Comparison of ENCODE assay signal across 22 cellular contexts in the genomic region with DNA sequence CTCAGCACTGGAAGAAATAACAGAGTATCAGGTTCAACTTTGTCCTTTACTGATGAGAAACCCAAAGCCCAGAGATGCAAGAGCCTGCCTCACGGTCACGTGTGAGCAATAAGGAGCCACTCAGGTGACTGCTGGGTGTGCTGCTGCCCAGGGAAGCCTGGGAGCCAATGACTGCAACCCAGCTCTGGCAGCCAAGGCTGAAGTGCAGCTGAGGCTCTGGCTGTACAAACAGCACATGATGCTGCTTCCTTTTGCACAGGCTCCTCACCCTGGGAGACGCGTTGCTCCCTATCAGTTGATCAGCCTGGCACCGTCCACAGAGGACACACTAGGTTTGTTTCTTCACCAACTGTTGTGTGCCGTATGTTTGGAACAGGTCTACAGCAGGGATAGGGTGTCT.
DNase-seq lines count a peak whose midpoint lies in the region; FAIRE-seq and TF ChIP-seq lines count a peak whose summit lies in the region.
"Had no signal": no experiment of that assay in that cellular context is flagged by ENCODE, and none has a peak within 500 bp of the region (broad histone marks: within the 10 kb centered on the region; RNA-seq: fewer than 3 reads in every experiment).

No MANE protein-coding gene starts in this region.

- no peak for TF ChIP-seq POLR2A in esophagus muscularis mucosa (IDR thresholded peaks at IDR 0.05; ENCODE audit: low read depth)

- DNase-seq in LNCaP clone FGC (ENCODE audit: low read depth) (peak; percentile 79), NCI-H2196 (lab: John Stamatoyannopoulos, UW; ENCODE audit: unreplicated experiment) (peak; percentile 86), esophagus muscularis mucosa (ENCODE audit: extremely low spot score) (peak; percentile 57), small intestine (peak; percentile 14), NCI-H2081 treated with DMSO at 0.1 percent for 48 hours (lab: John Stamatoyannopoulos, UW) (no peak), SW480 (ENCODE audit: low spot score) (no peak)
- no peak for DNase-seq in activated naive CD4-positive, alpha-beta T cell (lab: John Stamatoyannopoulos, UW)
- DNase-seq: activated CD4-positive, alpha-beta T cell treated with anti-CD3 and anti-CD28 coated beads, Interleukin-2, amount 10 ng/mL, durations not matched to agents 24 days and 14 days; activated CD8-positive, alpha-beta memory T cell treated with anti-CD3 and anti-CD28 coated beads, Interleukin-2, amount 50 U/mL, for 48 hours; activated naive CD4-positive, alpha-beta T cell treated with Interleukin-2 at 50 U/mL for 16 hours; Caco-2; endodermal cell; heart right ventricle; Karpas-422; lower lobe of right lung; NCI-H1105 treated with DMSO at 0.1 percent for 48 hours; right lobe of liver; SW 1271; tibial artery had no signal

- FAIRE-seq in small intestine (lab: Jason Lieb, UNC): no peak
- FAIRE-seq: HTR-8/SVneo, islet of Langerhans had no signal

- H3K27me3 ChIP-seq in esophagus muscularis mucosa (no peaks in the 10 kb centered on the region), small intestine (ENCODE audit: control insufficient read depth in 2 of 2, insufficient read depth in 2 of 2, low read length in 2 of 2) (peaks cover 0 to 2% of the 10 kb centered on the region in 2 donors)
- H3K27me3 ChIP-seq: ascending aorta, heart right ventricle, right lobe of liver, tibial artery had no signal

- H3K36me3 ChIP-seq in esophagus muscularis mucosa (no peaks in the 10 kb centered on the region), small intestine (ENCODE audit: control insufficient read depth in 2 of 2, insufficient read depth in 2 of 2, low read length in 2 of 2) (no peaks in the 10 kb centered on the region)
- H3K36me3 ChIP-seq: ascending aorta, heart right ventricle, lower lobe of right lung, right lobe of liver, tibial artery had no signal

- WGBS in esophagus muscularis mucosa: 71% methylated on average over 6 of the region's 6 CpGs
- 41 to 66% (median 58%) methylated on average over 6 of the region's 6 CpGs for WGBS in small intestine, 3 donors

- intact Hi-C loops in esophagus muscularis mucosa (cut with DNase I): no loop called here

- H3K4me3 ChIP-seq in LNCaP clone FGC (ENCODE audit: low read depth, low read length) (no peak overlapping the region), esophagus muscularis mucosa (no peak overlapping the region), small intestine (ENCODE audit: low read depth in 1 of 2, low read length in 2 of 2) (no peak overlapping the region)
- H3K4me3 ChIP-seq: ascending aorta, heart right ventricle, lower lobe of right lung, right lobe of liver, tibial artery had no signal

- H3K4me1 ChIP-seq in esophagus muscularis mucosa: no peaks in the 10 kb centered on the region
- no peaks in the 10 kb centered on the region for H3K4me1 ChIP-seq in small intestine (ENCODE audit: control insufficient read depth in 2 of 2, insufficient read depth in 1 of 2, low read depth in 1 of 2, low read length in 1 of 2)
- H3K4me1 ChIP-seq: ascending aorta, Caco-2, heart right ventricle, lower lobe of right lung, right lobe of liver, tibial artery had no signal

- TF ChIP-seq CTCF in LNCaP clone FGC (IDR thresholded peaks at IDR 0.05; ENCODE audit: control insufficient read depth, extremely low read depth, insufficient read depth) (no peak), esophagus muscularis mucosa (IDR thresholded peaks at IDR 0.05) (no peak)

- no peak overlapping the region for H3K27ac ChIP-seq in esophagus muscularis mucosa (replicated peaks in 1 of 4)
- H3K27ac ChIP-seq in small intestine (ENCODE audit: low read depth in 1 of 2, low read length in 1 of 2): no peak overlapping the region
- H3K27ac ChIP-seq: ascending aorta, heart right ventricle, lower lobe of right lung, right lobe of liver, tibial artery had no signal

- TF ChIP-seq EP300 in esophagus muscularis mucosa (IDR thresholded peaks at IDR 0.05): no peak

- H3K9me3 ChIP-seq in esophagus muscularis mucosa (peaks cover 0 to 16% (median 10%) of the 10 kb centered on the region in 4 donors), small intestine (ENCODE audit: control insufficient read depth, low read depth) (no peaks in the 10 kb centered on the region)
- H3K9me3 ChIP-seq: right lobe of liver had no signal

Comparison
In these comparisons a context has a peak if more than half of its experiments do, and no peak if none do; other contexts are left out.
1. DNase-seq: peak in LNCaP clone FGC (single experiment), NCI-H2196 (single experiment), esophagus muscularis mucosa (single experiment) and small intestine (single experiment); none in activated naive CD4-positive, alpha-beta T cell (0 of 4), NCI-H2081 treated with DMSO at 0.1 percent for 48 hours (single experiment) and SW480 (single experiment).